ENCODE assay signal across 8 cellular contexts in the genomic region with DNA sequence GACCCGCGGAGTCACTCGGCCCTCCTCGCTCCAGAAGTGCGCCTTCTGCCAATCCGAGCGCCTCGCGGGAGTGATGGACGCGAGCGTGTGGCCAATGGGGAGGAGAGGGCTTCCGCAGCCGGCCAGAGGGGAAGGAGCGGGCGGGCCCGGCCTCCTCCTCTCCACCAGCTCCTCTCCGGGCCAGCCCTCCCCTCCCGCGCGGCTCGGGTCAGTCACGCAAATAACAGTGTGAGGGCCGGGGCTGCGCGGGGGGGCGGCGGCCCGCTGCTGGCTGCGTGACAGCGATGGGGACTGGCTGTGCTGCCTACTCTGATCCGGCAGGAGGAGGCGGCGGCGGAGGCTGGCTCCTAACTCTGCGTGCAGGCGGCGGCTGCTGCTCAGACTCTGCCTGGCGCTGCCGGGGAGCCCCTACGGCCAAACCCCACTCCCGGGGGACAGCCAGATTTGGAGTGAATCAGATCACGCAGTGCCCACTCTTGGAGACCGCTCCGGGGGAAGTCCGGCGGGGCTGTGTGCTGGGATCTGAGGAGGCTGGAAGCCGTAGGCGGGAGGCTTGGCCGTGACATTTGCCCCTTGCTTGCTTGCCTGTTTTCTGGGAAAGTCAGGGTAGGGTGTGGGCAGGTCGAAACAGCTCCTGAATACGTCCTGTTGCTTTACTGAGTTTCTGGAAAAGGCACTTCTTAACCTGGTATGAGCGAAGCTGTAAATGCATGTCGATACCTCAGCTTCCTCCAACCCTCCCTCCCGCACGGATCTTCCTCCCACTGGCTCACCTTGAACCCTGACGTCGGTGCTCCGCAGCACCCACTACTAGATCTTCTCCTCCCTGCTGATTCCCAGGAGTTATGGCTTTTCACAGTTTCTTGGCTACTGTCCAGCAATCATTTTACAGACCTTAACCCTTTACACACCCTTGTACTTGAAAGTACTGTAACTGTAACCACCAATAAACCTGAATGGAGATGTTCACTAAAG.
DNase-seq lines count a peak whose midpoint lies in the region; ATAC-seq lines count a peak whose summit lies in the region.

No MANE protein-coding gene starts in this region.

- H3K36me3 Mint-ChIP-seq in activated CD4-positive, alpha-beta T cell treated with anti-CD3 and anti-CD28 coated beads for 36 hours (ENCODE audit: low read depth) = no peaks in the 10 kb centered on the region

- H3K27ac ChIP-seq in HUES48 (ENCODE audit: low read depth, low read length) (no peak overlapping the region), iPS-20b (ENCODE audit: low read length) (no peak overlapping the region)

- H3K27ac Mint-ChIP-seq in activated CD4-positive, alpha-beta T cell treated with anti-CD3 and anti-CD28 coated beads for 36 hours = peak overlapping the region; percentile 92

- intact Hi-C loops in activated CD4-positive, alpha-beta T cell treated with anti-CD3 and anti-CD28 coated beads for 36 hours (cut with DNase I, micrococcal nuclease) = loop anchor here (1.0 to 5.0 kb wide), 23 partner anchors 16 to 911 kb away; partner anchors contain the start of genes AFTPH (in 2 of the 2), ACTR2 (in 1 of the 2), CEP68 (in 1 of the 2) and RAB1A (in 1 of the 2)

- in situ Hi-C loops in T47D (cut with HindIII; ENCODE audit: low pct_unique_long_range_greater_than_20kb, low sequenced_read_pairs) = no loop called here

- H3K4me3 Mint-ChIP-seq in activated CD4-positive, alpha-beta T cell treated with anti-CD3 and anti-CD28 coated beads for 36 hours = peak overlapping the region; percentile 92

- H3K27me3 ChIP-seq in HUES48 (ENCODE audit: control insufficient read depth, insufficient read depth, low read length) = peaks cover 23% of the 10 kb centered on the region
- H3K27me3 ChIP-seq in iPS-20b (ENCODE audit: insufficient read depth, low read length) = peaks cover 31% of the 10 kb centered on the region

- DNase-seq in activated CD4-positive, alpha-beta T cell treated with anti-CD3 and anti-CD28 coated beads for 36 hours = no peak
- DNase-seq in activated CD4-positive, alpha-beta T cell treated with anti-CD3 and anti-CD28 coated beads for 1 hour = no peak
- DNase-seq in RPMI7951 (ENCODE audit: low read depth) (peak; percentile 57), T47D (ENCODE audit: low read depth in 1 of 2, low spot score in 1 of 2) (peak; percentile 87 to 98), skeletal muscle cell (ENCODE audit: low read depth) (no peak)

- H3K36me3 ChIP-seq in HUES48 (ENCODE audit: control insufficient read depth, insufficient read depth, low read length) (no peaks in the 10 kb centered on the region), iPS-20b (ENCODE audit: insufficient read depth, low read depth, low read length) (no peaks in the 10 kb centered on the region)

- CTCF ChIA-PET in activated CD4-positive, alpha-beta T cell treated with anti-CD3 and anti-CD28 coated beads for 36 hours (lab: Charles Lee) = interaction anchor here (0.5 to 6.5 kb wide), 19 partner anchors 10 to 552 kb away, joined by 3 to 50 read pairs (median 3); partner anchors contain the start of gene SERTAD2

- H3K4me1 ChIP-seq in HUES48 (ENCODE audit: control insufficient read depth, insufficient read depth, low read length) = peaks cover 11% of the 10 kb centered on the region
- H3K4me1 ChIP-seq in iPS-20b (ENCODE audit: insufficient read depth, low read length) = no peaks in the 10 kb centered on the region

- peaks cover 23% of the 10 kb centered on the region for H3K4me1 Mint-ChIP-seq in activated CD4-positive, alpha-beta T cell treated with anti-CD3 and anti-CD28 coated beads for 36 hours

- no peaks in the 10 kb centered on the region for H3K27me3 Mint-ChIP-seq in activated CD4-positive, alpha-beta T cell treated with anti-CD3 and anti-CD28 coated beads for 36 hours

- peak; percentile 83 for ATAC-seq in activated CD4-positive, alpha-beta T cell treated with anti-CD3 and anti-CD28 coated beads for 36 hours
- peak; percentile 79 for ATAC-seq in GM21529 (IDR thresholded peaks at IDR 0.05; ENCODE audit: unreplicated experiment)

- POLR2A ChIA-PET in activated CD4-positive, alpha-beta T cell treated with anti-CD3 and anti-CD28 coated beads for 36 hours (lab: Charles Lee) = interaction anchor here (0.6 to 3.3 kb wide), 9 partner anchors 10 to 476 kb away, joined by 3 to 28 read pairs (median 3); partner anchors contain the start of genes ACTR2, AFTPH and SERTAD2

- no peaks in the 10 kb centered on the region for H3K9me3 Mint-ChIP-seq in activated CD4-positive, alpha-beta T cell treated with anti-CD3 and anti-CD28 coated beads for 36 hours (ENCODE audit: low read depth)

- H3K9me3 ChIP-seq in HUES48 (ENCODE audit: control insufficient read depth, insufficient read depth, low read length) (no peaks in the 10 kb centered on the region), iPS-20b (ENCODE audit: insufficient read depth, low read depth, low read length) (no peaks in the 10 kb centered on the region)

- peak overlapping the region; percentile 75 for H3K4me3 ChIP-seq in HUES48 (ENCODE audit: low read depth, low read length)
- H3K4me3 ChIP-seq in iPS-20b (ENCODE audit: low read length) = peak overlapping the region; percentile 93
- peak overlapping the region; percentile 68 for H3K4me3 ChIP-seq in skeletal muscle cell (ENCODE audit: low read depth, low read length)

- H3K9ac ChIP-seq in HUES48 (ENCODE audit: low read depth, low read length) = no peak overlapping the region; the same call in 1 of the 2 replicates
- H3K9ac ChIP-seq in iPS-20b (ENCODE audit: low read depth, low read length) = peak overlapping the region; percentile 76; the same call in 1 of the 2 replicates

Comparison
In these comparisons a context has a peak if more than half of its experiments do, and no peak if none do; other contexts are left out.
1. DNase-seq: peak in RPMI7951 (single experiment) and T47D (2 of 2); none in activated CD4-positive, alpha-beta T cell treated with anti-CD3 and anti-CD28 coated beads for 36 hours (single experiment), activated CD4-positive, alpha-beta T cell treated with anti-CD3 and anti-CD28 coated beads for 1 hour (single experiment) and skeletal muscle cell (single experiment).
2. Peak in every context shown above with its lines, with median percentiles within 50 percentile points of each other: H3K4me3 ChIP-seq.